Comparison of ENCODE assay signal across 22 cellular contexts in genomic region chr7:55344840-55345239, GRCh38.
"Had no signal": no experiment of that assay in that cellular context is flagged by ENCODE, and none has a peak within 500 bp of the region (broad histone marks: within the 10 kb centered on the region; RNA-seq: fewer than 3 reads in every experiment).

No MANE protein-coding gene starts in this region.

- ATAC-seq: gastrocnemius medialis; left lung; natural killer cell treated with Interleukin-12 subunit alpha and Interleukin-12 subunit beta and Interleukin-15 and Interleukin-18, amount 100 ng/mL, for 72 hours; pancreas; stimulated activated effector memory CD8-positive, alpha-beta T cell treated with anti-CD3 and anti-CD28 coated beads, Interleukin-12 subunit alpha, Interleukin-12 subunit beta, amount 100 ng/mL, for 72 hours had no signal

- H3K9me3 Mint-ChIP-seq: memory B cell; natural killer cell treated with Interleukin-12 subunit alpha and Interleukin-12 subunit beta and Interleukin-15 and Interleukin-18, amount 100 ng/mL, for 72 hours; stimulated activated effector memory CD8-positive, alpha-beta T cell treated with anti-CD3 and anti-CD28 coated beads, Interleukin-12 subunit alpha, Interleukin-12 subunit beta, amount 100 ng/mL, for 72 hours; type B pancreatic cell had no signal

- H3K27ac Mint-ChIP-seq: memory B cell; natural killer cell treated with Interleukin-12 subunit alpha and Interleukin-12 subunit beta and Interleukin-15 and Interleukin-18, amount 100 ng/mL, for 72 hours; neural progenitor cell; stimulated activated effector memory CD8-positive, alpha-beta T cell treated with anti-CD3 and anti-CD28 coated beads, Interleukin-12 subunit alpha, Interleukin-12 subunit beta, amount 100 ng/mL, for 72 hours; type B pancreatic cell had no signal

- H3K36me3 ChIP-seq: esophagus muscularis mucosa, gastrocnemius medialis, left lung, lower lobe of right lung, neural progenitor cell, pancreas, prostate gland, right lobe of liver, thyroid gland had no signal

- H3K4me2 ChIP-seq: neural progenitor cell had no signal

- DNase-seq: cortex of kidney; dorsolateral prefrontal cortex; effector memory CD4-positive, alpha-beta T cell; gastrocnemius medialis; islet precursor cell; left lung; lower lobe of right lung; midbrain; occipital lobe; stimulated activated CD4-positive, alpha-beta T cell treated with anti-CD3 and anti-CD28 coated beads, Interleukin-4, amount 100 ng/mL, for 1 hour; stimulated activated CD8-positive, alpha-beta memory T cell treated with anti-CD3 and anti-CD28 coated beads, Interleukin-4, amount 100 ng/mL, for 48 hours; thyroid gland had no signal

- H3K36me3 Mint-ChIP-seq: natural killer cell treated with Interleukin-12 subunit alpha and Interleukin-12 subunit beta and Interleukin-15 and Interleukin-18, amount 100 ng/mL, for 72 hours; neural progenitor cell; stimulated activated effector memory CD8-positive, alpha-beta T cell treated with anti-CD3 and anti-CD28 coated beads, Interleukin-12 subunit alpha, Interleukin-12 subunit beta, amount 100 ng/mL, for 72 hours; type B pancreatic cell had no signal

- H3K4me1 ChIP-seq: esophagus muscularis mucosa, gastrocnemius medialis, left lung, lower lobe of right lung, pancreas, prostate gland, right lobe of liver, thyroid gland had no signal

- H3K4me3 ChIP-seq: dorsolateral prefrontal cortex, gastrocnemius medialis, left lung, lower lobe of right lung, neural progenitor cell, pancreas, prostate gland, right lobe of liver, thyroid gland had no signal

- H3K27ac ChIP-seq: dorsolateral prefrontal cortex, epithelial cell of prostate, esophagus muscularis mucosa, gastrocnemius medialis, left lung, lower lobe of right lung, neural progenitor cell, pancreas, prostate gland, right lobe of liver, thyroid gland had no signal

- H3K4me3 Mint-ChIP-seq: memory B cell; natural killer cell treated with Interleukin-12 subunit alpha and Interleukin-12 subunit beta and Interleukin-15 and Interleukin-18, amount 100 ng/mL, for 72 hours; neural progenitor cell; stimulated activated effector memory CD8-positive, alpha-beta T cell treated with anti-CD3 and anti-CD28 coated beads, Interleukin-12 subunit alpha, Interleukin-12 subunit beta, amount 100 ng/mL, for 72 hours; type B pancreatic cell had no signal

- H2AFZ ChIP-seq: neural progenitor cell had no signal

- H3K27me3 ChIP-seq: neural progenitor cell, pancreas, right lobe of liver, thyroid gland had no signal
